ENCODE assay signal across 8 cellular contexts in the genomic region with DNA sequence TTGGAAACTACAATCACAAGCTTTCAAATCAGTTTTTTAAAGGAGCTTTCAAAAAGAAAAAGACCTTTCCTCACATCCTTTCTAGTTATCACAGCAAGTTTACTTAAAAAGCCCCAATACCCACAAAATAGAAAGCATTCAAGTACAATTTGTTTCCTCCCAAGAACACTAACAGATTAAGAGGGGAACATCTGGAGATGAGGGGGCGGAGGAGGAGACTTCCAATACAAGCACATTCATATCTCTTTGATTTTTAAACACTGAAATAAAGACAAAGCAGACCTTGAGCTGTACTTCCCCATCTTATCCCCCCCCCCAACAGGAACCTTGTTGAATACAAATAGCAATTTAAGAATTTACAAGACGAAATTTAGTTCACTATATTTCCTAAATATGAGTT. TPM values are rescaled to one million over a fixed set of nuclear protein-coding genes. Genes with fewer than 3 reads are reported as not detected.
DNase-seq lines count a peak whose midpoint lies in the region; ATAC-seq, FAIRE-seq and TF ChIP-seq lines count a peak whose summit lies in the region.

No MANE protein-coding gene starts in this region.

- POLR2A ChIA-PET in GM12878 (lab: Charles Lee), result interaction anchor here (0.7 to 4.9 kb wide), 7 partner anchors 9 to 51 kb away, joined by 3 to 17 read pairs (median 7); no protein-coding TSS in a partner anchor

- ATAC-seq in GM12878 (no peak), aorta (ENCODE audit: low FRiP score) (no peak), HG02884 (IDR thresholded peaks at IDR 0.05; ENCODE audit: unreplicated experiment) (no peak), GM21786 (IDR thresholded peaks at IDR 0.05; ENCODE audit: unreplicated experiment) (no peak), GM19463 (IDR thresholded peaks at IDR 0.05; ENCODE audit: unreplicated experiment) (no peak)

- H3K4me3 ChIP-seq in left ventricle myocardium inferior (peak overlapping the region; percentile 95), GM12878 (peak overlapping the region; percentile 83), mesodermal cell (ENCODE audit: extremely low read depth, insufficient read depth, low read length, poor library complexity, severe bottlenecking) (peak overlapping the region; percentile 95), aorta (ENCODE audit: low read length in 2 of 2) (peak overlapping the region; percentile 78 to 87)

- no peaks in the 10 kb centered on the region for H3K27me3 ChIP-seq in left ventricle myocardium inferior (ENCODE audit: low read depth)
- H3K27me3 ChIP-seq in GM12878 (replicated peaks in 1 of 2; ENCODE audit: control insufficient read depth in 2 of 2, insufficient read depth in 2 of 2, low read length in 1 of 2), result no peaks in the 10 kb centered on the region
- H3K27me3 ChIP-seq in aorta (ENCODE audit: control insufficient read depth in 1 of 2, insufficient read depth in 2 of 2, low read length in 1 of 2), result no peaks in the 10 kb centered on the region

- peak overlapping the region; percentile 80 for H3K9ac ChIP-seq in GM12878 (ENCODE audit: control insufficient read depth, insufficient read depth, low read length)

- CTCF ChIA-PET in GM12878 (lab: Yijun Ruan, JAX), result interaction anchor here (0.8 to 2.9 kb wide), 8 partner anchors 9 to 118 kb away, joined by 3 to 34 read pairs (median 6); partner anchors contain the start of genes CRK and INPP5K

- H3K27ac ChIP-seq in left ventricle myocardium inferior (replicated peaks), result peak overlapping the region; percentile 97
- peak overlapping the region; percentile 93; the same call in 1 of the 2 replicates for H3K27ac ChIP-seq in GM12878 (ENCODE audit: control insufficient read depth, insufficient read depth)
- H3K27ac ChIP-seq in mesodermal cell (ENCODE audit: low read depth, low read length, severe bottlenecking), result peak overlapping the region; percentile 99
- H3K27ac ChIP-seq in aorta (ENCODE audit: low read depth in 1 of 2, low read length in 2 of 2), result no peak overlapping the region

- H3K4me1 ChIP-seq in left ventricle myocardium inferior (peaks cover 75% of the 10 kb centered on the region), GM12878 (ENCODE audit: control insufficient read depth, insufficient read depth, low read length) (no peaks in the 10 kb centered on the region), mesodermal cell (ENCODE audit: control insufficient read depth, insufficient read depth, low read length, poor library complexity, severe bottlenecking) (peaks cover 16% of the 10 kb centered on the region), aorta (ENCODE audit: control insufficient read depth in 1 of 2, insufficient read depth in 2 of 2, low read length in 2 of 2) (peaks cover 2 to 6% of the 10 kb centered on the region in 2 donors)

- peak overlapping the region; percentile 89 for H3K4me2 ChIP-seq in GM12878 (ENCODE audit: control insufficient read depth, insufficient read depth)

- intact Hi-C loops in left ventricle myocardium inferior (cut with micrococcal nuclease) (no loop called here), cardiac septum (cut with DNase I) (loop anchor here (5.0 kb wide), 2 partner anchors 36 to 59 kb away; partner anchors contain the start of gene CRK), GM12878 (cut with micrococcal nuclease; ENCODE audit: unreplicated experiment) (no loop called here), aorta (cut with DNase I) (loop anchor here in 1 of 2 donors (10.0 kb wide), 1 partner anchor 117 kb away; the partner anchor contains the start of gene INPP5K)

- DNase-seq in left ventricle myocardium inferior (no peak), cardiac septum (ENCODE audit: low spot score) (no peak), GM12878 (ENCODE audit: low read depth, low spot score) (no peak), aorta (no peak)

- TF ChIP-seq POLR2A in GM12878 (IDR thresholded peaks at IDR 0.05; ENCODE audit: low read depth, low read length), result no peak

- H4K20me1 ChIP-seq in GM12878 (ENCODE audit: control insufficient read depth, insufficient read depth), result peaks cover 5% of the 10 kb centered on the region; the same call in 1 of the 2 replicates

- no peak for TF ChIP-seq RAD21 in GM12878 (IDR thresholded peaks at IDR 0.05; ENCODE audit: insufficient read depth, low read depth, low read length)

- H3K36me3 ChIP-seq in left ventricle myocardium inferior, result no peaks in the 10 kb centered on the region
- H3K36me3 ChIP-seq in GM12878 (ENCODE audit: control insufficient read depth in 2 of 2, insufficient read depth in 2 of 2, low read length in 1 of 2), result peaks cover 0 to 10% of the 10 kb centered on the region in 2 experiments; a peak in 1 of 4 replicates
- peaks cover 46% of the 10 kb centered on the region for H3K36me3 ChIP-seq in mesodermal cell (ENCODE audit: control insufficient read depth, insufficient read depth, low read length)
- H3K36me3 ChIP-seq in aorta (ENCODE audit: control insufficient read depth in 1 of 2, insufficient read depth in 2 of 2, low read length in 1 of 2), result no peaks in the 10 kb centered on the region

- SMC1A ChIA-PET in GM12878 (lab: Charles Lee; ENCODE audit: uncharacterized antibody, unreplicated experiment), result interaction anchor here (0.7 to 3.5 kb wide), 12 partner anchors 9 to 232 kb away, joined by 3 to 29 read pairs (median 8); partner anchors contain the start of gene INPP5K

- in situ Hi-C loops in GM12878 (cut with MboI), result no loop called here

- 0% methylated on average over 2 of the region's 2 CpGs for WGBS in GM12878 (ENCODE audit: insufficient coverage, insufficient replicate concordance, low lambda C conversion rate, missing lambda C conversion rate)
- WGBS in mesodermal cell (ENCODE audit: insufficient coverage in 2 of 2), 2 experiments, result no CpG with 5 or more reads among the region's 2 CpGs
- WGBS in aorta, 2 donors, result 14 to 16% methylated on average over 2 of the region's 2 CpGs

- RAD21 ChIA-PET in GM12878 (lab: Charles Lee; ENCODE audit: unreplicated experiment), result interaction anchor here (1.0 to 2.2 kb wide), 7 partner anchors 9 to 176 kb away, joined by 3 to 31 read pairs (median 4); no protein-coding TSS in a partner anchor

- TF ChIP-seq EP300 in GM12878 (IDR thresholded peaks at IDR 0.05; ENCODE audit: borderline replicate concordance in 1 of 2, control insufficient read depth in 1 of 2, low read depth in 2 of 2, low read length in 2 of 2), result no peak

- TF ChIP-seq CTCF in left ventricle myocardium inferior (IDR thresholded peaks at IDR 0.05; ENCODE audit: borderline replicate concordance) (no peak), GM12878 (IDR thresholded peaks at IDR 0.05 in 2 of 3, conservative IDR thresholded peaks at IDR 0.05 in 1 of 3; ENCODE audit: control insufficient read depth in 2 of 3, extremely low read depth in 1 of 3, insufficient read depth in 1 of 3, low read depth in 3 of 3, low read length in 3 of 3) (no peak)

- H3K9me3 ChIP-seq in left ventricle myocardium inferior (replicated peaks) (no peaks in the 10 kb centered on the region), GM12878 (replicated peaks; ENCODE audit: control insufficient read depth, insufficient read depth, low read length) (no peaks in the 10 kb centered on the region), mesodermal cell (ENCODE audit: control insufficient read depth, low read length) (no peaks in the 10 kb centered on the region), aorta (ENCODE audit: control insufficient read depth, low read length) (no peaks in the 10 kb centered on the region)

- peaks cover 70% of the 10 kb centered on the region for H3K79me2 ChIP-seq in GM12878 (ENCODE audit: control insufficient read depth, insufficient read depth, low read length)

- FAIRE-seq in GM12878 (lab: Jason Lieb, UNC), result no peak

- no peak overlapping the region for H2AFZ ChIP-seq in GM12878 (ENCODE audit: control insufficient read depth, low read depth, low read length)

- no TSS peak for BruUV-seq in GM12878 (replicated peaks; lab: Mats Ljungman, UMichigan)

RNA-seq across cellular contexts. Expression of gene YWHAE, which starts 2.0 kb away (rescaled TPM):
- total RNA-seq in left ventricle myocardium inferior (569 TPM), cardiac septum (582 TPM), GM12878 (2014; rRNA removed) (189 and 192 TPM in 2 replicates), GM12878 (2014; rRNA removed; fragmentation: Illumina TruSeq; extraction: Trizol) (250 and 257 TPM in 2 replicates), GM12878 (2021) (452 and 460 TPM in 2 replicates), aorta (100 to 1,000 TPM; 277 to 285 TPM)
- total RNA-seq in GM12878 (2013; cell fraction: nucleolus; rRNA removed), result 188 and 201 TPM in 2 replicates
- polyA plus RNA-seq in GM12878 (2011; ENCODE audit: low read depth), result 194 TPM
- polyA plus RNA-seq in GM12878 (2011; rRNA removed) (651 and 809 TPM in 2 replicates), GM12878 (2014; fragmentation: Illumina TruSeq; extraction: Trizol) (487 and 489 TPM in 2 replicates), GM12878 (2014; fragmentation: Nextera tagmentation; extraction: Ambion mirVana) (100 to 1,000 TPM; 369 to 425 TPM), GM12878 (2014; rRNA removed) (427 and 526 TPM in 2 replicates), GM12878 (2016; fragmentation: Nextera tagmentation; extraction: Ambion mirVana) (100 to 1,000 TPM; 611 to 616 TPM), aorta (100 to 1,000 TPM; 174 to 220 TPM)
- polyA plus RNA-seq in GM12878 (2011; cell fraction: cytosol; rRNA removed), result 448 and 455 TPM in 2 replicates
- 177 and 272 TPM in 2 replicates for polyA plus RNA-seq in GM12878 (2011; cell fraction: nucleus; rRNA removed)
- polyA plus RNA-seq in GM12878 (2012), result 300 and 352 TPM in 2 replicates
- polyA minus RNA-seq in GM12878 (2011; rRNA and poly(A)+ RNA removed), result 509 and 565 TPM in 2 replicates
- polyA minus RNA-seq in GM12878 (2011; cell fraction: cytosol; rRNA and poly(A)+ RNA removed), result 285 and 303 TPM in 2 replicates
- polyA minus RNA-seq in GM12878 (2011; cell fraction: nucleus; rRNA and poly(A)+ RNA removed), result 71.7 and 98.4 TPM in 2 replicates
- 846 TPM for polyA plus RNA-seq in mesodermal cell (2013, experiment 1 of 2)
- 947 TPM for polyA plus RNA-seq in mesodermal cell (2013, experiment 2 of 2)

RNA-seq across cellular contexts. Expression of gene CRK, which starts 58.0 kb away (rescaled TPM):
- 37.5 TPM for total RNA-seq in left ventricle myocardium inferior
- total RNA-seq in cardiac septum, result 43.4 TPM
- 23.8 and 24.9 TPM in 2 replicates for total RNA-seq in GM12878 (2013; cell fraction: nucleolus; rRNA removed)
- total RNA-seq in GM12878 (2014; rRNA removed), result 21.2 and 24.0 TPM in 2 replicates
- total RNA-seq in GM12878 (2014; rRNA removed; fragmentation: Illumina TruSeq; extraction: Trizol), result 20.6 and 21.3 TPM in 2 replicates
- 20.4 and 21.1 TPM in 2 replicates for total RNA-seq in GM12878 (2021)
- 4.2 TPM for polyA plus RNA-seq in GM12878 (2011; ENCODE audit: low read depth)
- polyA plus RNA-seq in GM12878 (2011; rRNA removed), result 23.8 and 26.8 TPM in 2 replicates
- 14.6 and 15.0 TPM in 2 replicates for polyA plus RNA-seq in GM12878 (2011; cell fraction: cytosol; rRNA removed)
- 5.2 and 8.8 TPM in 2 replicates for polyA plus RNA-seq in GM12878 (2011; cell fraction: nucleus; rRNA removed)
- polyA plus RNA-seq in GM12878 (2012), result 5.6 and 8.6 TPM in 2 replicates
- 19.9 and 21.8 TPM in 2 replicates for polyA plus RNA-seq in GM12878 (2014; fragmentation: Illumina TruSeq; extraction: Trizol)
- 10 to 100 TPM; 11.1 to 11.3 TPM for polyA plus RNA-seq in GM12878 (2014; fragmentation: Nextera tagmentation; extraction: Ambion mirVana)
- polyA plus RNA-seq in GM12878 (2014; rRNA removed), result 18.3 and 19.7 TPM in 2 replicates
- polyA plus RNA-seq in GM12878 (2016; fragmentation: Nextera tagmentation; extraction: Ambion mirVana), result 10 to 100 TPM; 17.7 to 21.7 TPM
- 22.0 and 30.1 TPM in 2 replicates for polyA minus RNA-seq in GM12878 (2011; rRNA and poly(A)+ RNA removed)
- 7.9 and 8.0 TPM in 2 replicates for polyA minus RNA-seq in GM12878 (2011; cell fraction: cytosol; rRNA and poly(A)+ RNA removed)
- 4.1 and 8.1 TPM in 2 replicates for polyA minus RNA-seq in GM12878 (2011; cell fraction: nucleus; rRNA and poly(A)+ RNA removed)
- 68.2 TPM for polyA plus RNA-seq in mesodermal cell (2013, experiment 1 of 2)
- 63.0 TPM for polyA plus RNA-seq in mesodermal cell (2013, experiment 2 of 2)
- total RNA-seq in aorta, result 10 to 100 TPM; 55.3 to 63.8 TPM
- polyA plus RNA-seq in aorta, result 10 to 100 TPM; 33.5 to 40.9 TPM

Comparison
In these comparisons a context has a peak if more than half of its experiments do, and no peak if none do; other contexts are left out.
1. H3K27ac ChIP-seq: peak in left ventricle myocardium inferior (single experiment), GM12878 (single experiment) and mesodermal cell (single experiment); none in aorta (0 of 2).
2. Peak in every context shown above with its lines, with median percentiles within 50 percentile points of each other: H3K4me3 ChIP-seq.